ENCODE assay signal across 22 cellular contexts in genomic region chr2:133972786-133973185, GRCh38.
DNase-seq lines count a peak whose midpoint lies in the region; ATAC-seq and TF ChIP-seq lines count a peak whose summit lies in the region.
"Had no signal": no experiment of that assay in that cellular context is flagged by ENCODE, and none has a peak within 500 bp of the region (broad histone marks: within the 10 kb centered on the region; RNA-seq: fewer than 3 reads in every experiment).

No MANE protein-coding gene starts in this region.

- H3K9me3 Mint-ChIP-seq in neural progenitor cell: no peaks in the 10 kb centered on the region
- H3K9me3 Mint-ChIP-seq in activated naive CD8-positive, alpha-beta T cell treated with anti-CD3 and anti-CD28 coated beads, Interleukin-2, amount 50 U/mL, for 24 hours: no peaks in the 10 kb centered on the region
- H3K9me3 Mint-ChIP-seq: activated T-helper 17 cell treated with anti-CD3 and anti-CD28 coated beads, Interleukin-2, amount 50 U/mL, for 72 hours had no signal

- no peaks in the 10 kb centered on the region for H3F3A ChIP-seq in neural progenitor cell (ENCODE audit: low read depth)

- intact Hi-C loops in heart left ventricle (cut with DNase I): no loop called here
- intact Hi-C loops in Right ventricle myocardium inferior (cut with DNase I): no loop called here

- no peaks in the 10 kb centered on the region for H4K20me1 ChIP-seq in neural progenitor cell (ENCODE audit: low read depth)

- H3K27ac ChIP-seq in heart left ventricle (no peak overlapping the region), thoracic aorta (no peak overlapping the region), neural progenitor cell (no peak overlapping the region)
- H3K27ac ChIP-seq: colonic mucosa, epithelial cell of prostate, parathyroid adenoma, uterus had no signal

- no peaks in the 10 kb centered on the region for H3K79me2 ChIP-seq in neural progenitor cell (ENCODE audit: low read depth)
- H3K79me2 ChIP-seq: parathyroid adenoma had no signal

- no peak overlapping the region for H3K9ac ChIP-seq in neural progenitor cell
- H3K9ac ChIP-seq: parathyroid adenoma had no signal

- no peak overlapping the region for H3K4me3 Mint-ChIP-seq in neural progenitor cell
- H3K4me3 Mint-ChIP-seq in activated naive CD8-positive, alpha-beta T cell treated with anti-CD3 and anti-CD28 coated beads, Interleukin-2, amount 50 U/mL, for 24 hours: no peak overlapping the region
- H3K4me3 Mint-ChIP-seq: activated CD8-positive, alpha-beta T cell treated with anti-CD3 and anti-CD28 coated beads, Interleukin-2, amount 10 ng/mL, durations not matched to agents 7 days and 5 days; activated T-helper 17 cell treated with anti-CD3 and anti-CD28 coated beads, Interleukin-2, amount 50 U/mL, for 72 hours; stimulated activated naive B cell treated with anti-CD40 and anti-IgM and Interleukin-4, amounts not matched to agents 10 μg/mL and 1 μg/mL and 100 μg/mL, for 72 hours had no signal

- no peak overlapping the region for H3K27ac Mint-ChIP-seq in neural progenitor cell
- no peak overlapping the region for H3K27ac Mint-ChIP-seq in activated naive CD8-positive, alpha-beta T cell treated with anti-CD3 and anti-CD28 coated beads, Interleukin-2, amount 50 U/mL, for 24 hours
- H3K27ac Mint-ChIP-seq: activated CD8-positive, alpha-beta T cell treated with anti-CD3 and anti-CD28 coated beads, Interleukin-2, amount 10 ng/mL, durations not matched to agents 7 days and 5 days; activated T-helper 17 cell treated with anti-CD3 and anti-CD28 coated beads, Interleukin-2, amount 50 U/mL, for 72 hours; stimulated activated naive B cell treated with anti-CD40 and anti-IgM and Interleukin-4, amounts not matched to agents 10 μg/mL and 1 μg/mL and 100 μg/mL, for 72 hours had no signal

- DNase-seq in heart left ventricle: peak in 1 of 5 donors; percentile 33
- DNase-seq in Right ventricle myocardium inferior (ENCODE audit: missing footprints): no peak
- peak; percentile 70 for DNase-seq in dedifferentiated amniotic fluid mesenchymal stem cell (ENCODE audit: extremely low spot score)
- DNase-seq in medulla oblongata (ENCODE audit: extremely low spot score): peak; percentile 60
- no peak for DNase-seq in thoracic aorta (ENCODE audit: low spot score)
- no peak for DNase-seq in neural progenitor cell (ENCODE audit: low spot score)
- DNase-seq in activated naive CD8-positive, alpha-beta T cell treated with anti-CD3 and anti-CD28 coated beads, Interleukin-2, amount 50 U/mL, for 24 hours: no peak
- no peak for DNase-seq in epidermal melanocyte (ENCODE audit: insufficient read length, low spot score)
- DNase-seq: activated CD8-positive, alpha-beta T cell treated with anti-CD3 and anti-CD28 coated beads, Interleukin-2, amount 10 ng/mL, durations not matched to agents 7 days and 5 days; colonic mucosa; DND-41; GOT3; Karpas-422; left colon; NCI-H2171 treated with DMSO at 0.1 percent for 48 hours; NCI-H82; stimulated activated CD4-positive, alpha-beta T cell treated with anti-CD3 and anti-CD28 coated beads, Interleukin-12 subunit alpha, Interleukin-12 subunit beta, amount 100 ng/mL, for 4 hours; stimulated activated naive B cell treated with anti-CD40 and anti-IgM and Interleukin-4, amounts not matched to agents 10 μg/mL and 1 μg/mL and 100 μg/mL, for 72 hours; uterus had no signal

- TF ChIP-seq POLR2A in heart left ventricle (IDR thresholded peaks at IDR 0.05): no peak

- H3K27me3 ChIP-seq in heart left ventricle (no peaks in the 10 kb centered on the region), thoracic aorta (replicated peaks; ENCODE audit: insufficient read depth) (no peaks in the 10 kb centered on the region), neural progenitor cell (no peaks in the 10 kb centered on the region)
- H3K27me3 ChIP-seq: colonic mucosa, uterus had no signal

- H3K4me3 ChIP-seq in heart left ventricle: no peak overlapping the region
- H3K4me3 ChIP-seq in thoracic aorta: peak overlapping the region; percentile 23
- H3K4me3 ChIP-seq in neural progenitor cell: no peak overlapping the region
- H3K4me3 ChIP-seq: colonic mucosa, uterus had no signal

- no peak overlapping the region for H2AFZ ChIP-seq in neural progenitor cell (replicated peaks)
- H2AFZ ChIP-seq: parathyroid adenoma had no signal

- TF ChIP-seq CTCF in heart left ventricle (IDR thresholded peaks at IDR 0.05) (no peak), thoracic aorta (IDR thresholded peaks at IDR 0.05) (no peak), neural progenitor cell (IDR thresholded peaks at IDR 0.05) (no peak)

- H3K4me2 ChIP-seq in neural progenitor cell: no peak overlapping the region

- H3K9me3 ChIP-seq in heart left ventricle (no peaks in the 10 kb centered on the region), thoracic aorta (no peaks in the 10 kb centered on the region), neural progenitor cell (ENCODE audit: low read depth) (no peaks in the 10 kb centered on the region)
- H3K9me3 ChIP-seq: colonic mucosa, uterus had no signal

- H3K36me3 ChIP-seq in heart left ventricle (no peaks in the 10 kb centered on the region), thoracic aorta (no peaks in the 10 kb centered on the region), neural progenitor cell (no peaks in the 10 kb centered on the region)
- H3K36me3 ChIP-seq: colonic mucosa, uterus had no signal

- peaks cover 2% of the 10 kb centered on the region for H3K27me3 Mint-ChIP-seq in neural progenitor cell (ENCODE audit: insufficient read depth, low read depth)
- H3K27me3 Mint-ChIP-seq in activated naive CD8-positive, alpha-beta T cell treated with anti-CD3 and anti-CD28 coated beads, Interleukin-2, amount 50 U/mL, for 24 hours: peaks cover 8% of the 10 kb centered on the region

- ATAC-seq in heart left ventricle: peak; percentile 30 to 57 (median 42)
- ATAC-seq in Right ventricle myocardium inferior: no peak
- ATAC-seq in thoracic aorta (ENCODE audit: insufficient number of reproducible peaks, low FRiP score, low read depth): no peak
- ATAC-seq in activated naive CD8-positive, alpha-beta T cell treated with anti-CD3 and anti-CD28 coated beads, Interleukin-2, amount 50 U/mL, for 24 hours: no peak
- ATAC-seq: activated CD8-positive, alpha-beta T cell treated with anti-CD3 and anti-CD28 coated beads, Interleukin-2, amount 10 ng/mL, durations not matched to agents 7 days and 5 days; activated T-helper 17 cell treated with anti-CD3 and anti-CD28 coated beads, Interleukin-2, amount 50 U/mL, for 72 hours; left colon; stimulated activated naive B cell treated with anti-CD40 and anti-IgM and Interleukin-4, amounts not matched to agents 10 μg/mL and 1 μg/mL and 100 μg/mL, for 72 hours had no signal

- H3K4me1 ChIP-seq in heart left ventricle (peaks cover 0 to 32% (median 7%) of the 10 kb centered on the region in 12 donors), thoracic aorta (ENCODE audit: control insufficient read depth in 1 of 2, low read depth in 2 of 2) (peaks cover 12 to 30% of the 10 kb centered on the region in 2 donors), neural progenitor cell (no peaks in the 10 kb centered on the region)
- H3K4me1 ChIP-seq: colonic mucosa, parathyroid adenoma, uterus had no signal

- H3K4me1 Mint-ChIP-seq in neural progenitor cell: no peaks in the 10 kb centered on the region
- H3K4me1 Mint-ChIP-seq in activated naive CD8-positive, alpha-beta T cell treated with anti-CD3 and anti-CD28 coated beads, Interleukin-2, amount 50 U/mL, for 24 hours: peaks cover 2% of the 10 kb centered on the region
- H3K4me1 Mint-ChIP-seq: activated T-helper 17 cell treated with anti-CD3 and anti-CD28 coated beads, Interleukin-2, amount 50 U/mL, for 72 hours had no signal

- no peaks in the 10 kb centered on the region for H3K36me3 Mint-ChIP-seq in neural progenitor cell
- H3K36me3 Mint-ChIP-seq in activated naive CD8-positive, alpha-beta T cell treated with anti-CD3 and anti-CD28 coated beads, Interleukin-2, amount 50 U/mL, for 24 hours (ENCODE audit: low read depth): no peaks in the 10 kb centered on the region
- H3K36me3 Mint-ChIP-seq: stimulated activated naive B cell treated with anti-CD40 and anti-IgM and Interleukin-4, amounts not matched to agents 10 μg/mL and 1 μg/mL and 100 μg/mL, for 72 hours had no signal

- 41 to 50% (median 44%) methylated on average over 8 of the region's 8 CpGs for WGBS in heart left ventricle, 4 donors

Comparison
In these comparisons a context has a peak if more than half of its experiments do, and no peak if none do; other contexts are left out.
1. ATAC-seq: peak in heart left ventricle (4 of 4); none in Right ventricle myocardium inferior (single experiment), thoracic aorta (single experiment) and activated naive CD8-positive, alpha-beta T cell treated with anti-CD3 and anti-CD28 coated beads, Interleukin-2, amount 50 U/mL, for 24 hours (single experiment).
2. DNase-seq: peak in dedifferentiated amniotic fluid mesenchymal stem cell (single experiment) and medulla oblongata (single experiment); none in Right ventricle myocardium inferior (single experiment), thoracic aorta (single experiment), neural progenitor cell (single experiment), activated naive CD8-positive, alpha-beta T cell treated with anti-CD3 and anti-CD28 coated beads, Interleukin-2, amount 50 U/mL, for 24 hours (single experiment) and epidermal melanocyte (single experiment).